Comparison of ENCODE assay signal across 8 cellular contexts in genomic region chr14:102568115-102568614, GRCh38. TPM values are rescaled to one million over a fixed set of nuclear protein-coding genes. Genes with fewer than 3 reads are reported as not detected.
A peak's percentile ranks its signal among the peaks of the same experiment; 100 is the strongest.
DNase-seq lines count a peak whose midpoint lies in the region; ATAC-seq and TF ChIP-seq lines count a peak whose summit lies in the region.

No MANE protein-coding gene starts in this region.

- no peak overlapping the region for H3K4me3 ChIP-seq in lower lobe of right lung

- ATAC-seq in lower lobe of right lung (peak; percentile 73 to 84), HG03469 (IDR thresholded peaks at IDR 0.05; ENCODE audit: unreplicated experiment) (no peak), GM19351 (IDR thresholded peaks at IDR 0.05; ENCODE audit: unreplicated experiment) (no peak), HG02973 (IDR thresholded peaks at IDR 0.05; ENCODE audit: unreplicated experiment) (no peak)

- H3K27ac ChIP-seq in lower lobe of right lung = peak overlapping the region; percentile 10

- no peaks in the 10 kb centered on the region for H3K27me3 ChIP-seq in lower lobe of right lung (ENCODE audit: low read depth)

- no peak for TF ChIP-seq CTCF in lower lobe of right lung (IDR thresholded peaks at IDR 0.05)

- no peaks in the 10 kb centered on the region for H3K4me1 ChIP-seq in lower lobe of right lung

- peak; percentile 74 for DNase-seq in activated CD8-positive, alpha-beta memory T cell treated with anti-CD3 and anti-CD28 coated beads for 24 hours
- no peak for DNase-seq in activated CD8-positive, alpha-beta memory T cell treated with anti-CD3 and anti-CD28 coated beads, Interleukin-2, amount 50 U/mL, for 48 hours
- peak; percentile 54 to 66 for DNase-seq in activated T-cell treated with anti-CD3 and anti-CD28 coated beads, Interleukin-2, amount 50 U/mL, for 48 hours
- no peak for DNase-seq in lower lobe of right lung
- DNase-seq in DMS114 treated with DMSO at 0.1 percent for 48 hours (lab: John Stamatoyannopoulos, UW; ENCODE audit: unreplicated experiment) = no peak

- intact Hi-C loops in lower lobe of right lung (cut with DNase I) = no loop called here

- H3K36me3 ChIP-seq in lower lobe of right lung = no peaks in the 10 kb centered on the region

- H3K9me3 ChIP-seq in lower lobe of right lung = no peaks in the 10 kb centered on the region

RNA-seq across cellular contexts. Expression of gene RCOR1, which starts 24.3 kb away (rescaled TPM):
- 53.6 TPM for total RNA-seq in lower lobe of right lung

RNA-seq across cellular contexts. Expression of gene ANKRD9, which starts 58.6 kb away (rescaled TPM):
- total RNA-seq in lower lobe of right lung = 19.5 TPM

Comparison
In these comparisons a context has a peak if more than half of its experiments do, and no peak if none do; other contexts are left out.
1. DNase-seq: peak in activated CD8-positive, alpha-beta memory T cell treated with anti-CD3 and anti-CD28 coated beads for 24 hours (single experiment) and activated T-cell treated with anti-CD3 and anti-CD28 coated beads, Interleukin-2, amount 50 U/mL, for 48 hours (2 of 2); none in activated CD8-positive, alpha-beta memory T cell treated with anti-CD3 and anti-CD28 coated beads, Interleukin-2, amount 50 U/mL, for 48 hours (single experiment), lower lobe of right lung (single experiment) and DMS114 treated with DMSO at 0.1 percent for 48 hours (single experiment).
2. ATAC-seq: peak in lower lobe of right lung (2 of 2); none in HG03469 (single experiment), GM19351 (single experiment) and HG02973 (single experiment).